In the genomic region with DNA sequence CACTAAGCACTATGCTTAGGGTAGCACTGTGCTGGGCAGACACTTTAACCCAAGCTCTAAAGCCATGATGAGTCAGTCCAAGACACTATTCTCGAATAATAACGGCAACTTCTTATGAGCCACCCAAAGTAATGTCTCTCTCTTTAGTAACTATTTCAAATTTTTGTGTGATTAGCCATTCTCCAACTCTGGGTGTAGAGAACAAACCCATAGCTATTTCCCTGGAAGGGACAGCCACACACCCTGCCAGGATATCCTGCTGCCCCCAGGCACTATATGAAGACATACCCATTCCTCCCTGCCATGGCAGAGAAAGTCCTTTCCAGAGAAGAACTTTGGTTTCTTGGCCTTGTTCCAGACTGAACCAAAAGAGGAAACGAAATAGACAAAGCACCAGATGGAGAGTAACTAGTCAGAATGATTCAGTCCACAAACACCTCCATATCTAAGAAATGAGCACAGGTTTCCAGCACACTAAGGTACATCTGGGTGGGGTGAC, we compare ENCODE assay signal across 8 cellular contexts.
DNase-seq lines count a peak whose midpoint lies in the region; ATAC-seq and TF ChIP-seq lines count a peak whose summit lies in the region.
"Had no signal": no experiment of that assay in that cellular context is flagged by ENCODE, and none has a peak within 500 bp of the region (broad histone marks: within the 10 kb centered on the region; RNA-seq: fewer than 3 reads in every experiment).

No MANE protein-coding gene starts in this region.

- H3K4me1 ChIP-seq in HCT116 (ENCODE audit: control insufficient read depth in 1 of 2, insufficient read depth in 2 of 2, low read length in 2 of 2), result peaks cover 0 to 20% of the 10 kb centered on the region in 2 experiments; a peak in 3 of 4 replicates

- no peak overlapping the region for H3K9ac ChIP-seq in HCT116 (ENCODE audit: low read length)

- H3K9me3 Mint-ChIP-seq in activated naive CD8-positive, alpha-beta T cell treated with anti-CD3 and anti-CD28 coated beads for 36 hours, result no peaks in the 10 kb centered on the region
- H3K9me3 Mint-ChIP-seq: activated T-cell treated with anti-CD3 and anti-CD28 coated beads, Interleukin-2, amount 50 U/mL, for 24 hours had no signal

- H3K27ac Mint-ChIP-seq in activated naive CD8-positive, alpha-beta T cell treated with anti-CD3 and anti-CD28 coated beads for 36 hours, result no peak overlapping the region
- H3K27ac Mint-ChIP-seq: activated T-cell treated with anti-CD3 and anti-CD28 coated beads, Interleukin-2, amount 50 U/mL, for 24 hours had no signal

- H2AFZ ChIP-seq in HCT116 (ENCODE audit: low read depth, low read length, poor library complexity, severe bottlenecking), result no peak overlapping the region

- TF ChIP-seq RAD21 in HCT116 (IDR thresholded peaks at IDR 0.05; ENCODE audit: low read depth), result no peak

- CTCF ChIA-PET in HCT116 (lab: Charles Lee), result no interaction called here

- no peaks in the 10 kb centered on the region for H4K20me1 ChIP-seq in HCT116 (ENCODE audit: insufficient read depth)

- RAD21 ChIA-PET in HCT116 (lab: Charles Lee; ENCODE audit: low non-redundant PET in 1 of 2, low total read pairs in 2 of 2, uncharacterized antibody in 2 of 2, unreplicated experiment in 2 of 2), result interaction anchor here in 1 of 2 experiments (0.9 kb wide), 1 partner anchor 9 kb away, joined by 3 read pairs; no protein-coding TSS in a partner anchor

- TF ChIP-seq POLR2A in HCT116 (IDR thresholded peaks at IDR 0.05; ENCODE audit: borderline replicate concordance, extremely low read depth, insufficient read depth, insufficient read length), result no peak

- BruUV-seq in HCT116 (replicated peaks; lab: Mats Ljungman, UMichigan), result no TSS peak

- peak overlapping the region; percentile 14; the same call in 1 of the 2 replicates for H3K4me2 ChIP-seq in HCT116 (ENCODE audit: low read length)

- TF ChIP-seq CTCF in HCT116 (IDR thresholded peaks at IDR 0.05 in 2 of 3, conservative IDR thresholded peaks at IDR 0.05 in 1 of 3; ENCODE audit: borderline replicate concordance in 1 of 3, insufficient read depth in 1 of 3, low read depth in 2 of 3, low read length in 2 of 3), result no peak

- no peak overlapping the region for H3K4me3 Mint-ChIP-seq in activated naive CD8-positive, alpha-beta T cell treated with anti-CD3 and anti-CD28 coated beads for 36 hours
- H3K4me3 Mint-ChIP-seq: activated T-cell treated with anti-CD3 and anti-CD28 coated beads, Interleukin-2, amount 50 U/mL, for 24 hours had no signal

- no peaks in the 10 kb centered on the region for H3K9me3 ChIP-seq in HCT116 (ENCODE audit: control insufficient read depth in 1 of 2, insufficient read depth in 1 of 2, low read depth in 1 of 2, low read length in 2 of 2)

- H3K4me1 Mint-ChIP-seq in activated naive CD8-positive, alpha-beta T cell treated with anti-CD3 and anti-CD28 coated beads for 36 hours, result no peaks in the 10 kb centered on the region

- no peak; the same call in 1 of the 2 replicates for ATAC-seq in HCT116
- ATAC-seq in HG02870 (IDR thresholded peaks at IDR 0.05; ENCODE audit: unreplicated experiment), result no peak
- ATAC-seq in HG02623 (IDR thresholded peaks at IDR 0.05; ENCODE audit: unreplicated experiment), result no peak

- H3K9me2 ChIP-seq in HCT116 (ENCODE audit: insufficient read depth), result no peaks in the 10 kb centered on the region

- H3K36me3 ChIP-seq in HCT116 (ENCODE audit: control insufficient read depth in 1 of 2, insufficient read depth in 2 of 2, low read length in 2 of 2), result no peaks in the 10 kb centered on the region

- H3K27me3 ChIP-seq in HCT116 (ENCODE audit: insufficient read depth, low read length), result no peaks in the 10 kb centered on the region

- H3K27ac ChIP-seq in HCT116 (ENCODE audit: low read depth, low read length), result no peak overlapping the region

- H3K4me3 ChIP-seq in HCT116 (replicated peaks in 1 of 2; ENCODE audit: low read depth in 1 of 2, low read length in 2 of 2), result no peak overlapping the region

- POLR2A ChIA-PET in HCT116 (lab: Charles Lee), result no interaction called here

- no peaks in the 10 kb centered on the region for H3K79me2 ChIP-seq in HCT116 (ENCODE audit: insufficient read depth, low read length)

- intact Hi-C loops in HCT116 (cut with micrococcal nuclease), result no loop called here

- peaks cover 18% of the 10 kb centered on the region for H3K27me3 Mint-ChIP-seq in activated naive CD8-positive, alpha-beta T cell treated with anti-CD3 and anti-CD28 coated beads for 36 hours

- DNase-seq in HCT116 (ENCODE audit: low read depth, low spot score), result no peak
- peak; percentile 26 for DNase-seq in RPMI8226
- peak; percentile 91 for DNase-seq in fibroblast of gingiva (ENCODE audit: low read depth)
- DNase-seq in RKO (ENCODE audit: low spot score), result no peak
- no peak for DNase-seq in activated naive CD8-positive, alpha-beta T cell treated with anti-CD3 and anti-CD28 coated beads for 36 hours
- DNase-seq: activated T-cell treated with anti-CD3 and anti-CD28 coated beads, Interleukin-2, amount 50 U/mL, for 24 hours had no signal

- H3K36me3 Mint-ChIP-seq in activated naive CD8-positive, alpha-beta T cell treated with anti-CD3 and anti-CD28 coated beads for 36 hours, result no peaks in the 10 kb centered on the region

TF ChIP-seq in HCT116, 20 proteins besides CTCF, POLR2A, EP300 and RAD21:
- TF ChIP-seq CBX3 (IDR thresholded peaks at IDR 0.05; ENCODE audit: low read depth), result no peak
- TF ChIP-seq EZH2 (IDR thresholded peaks at IDR 0.05), result no peak
- TF ChIP-seq EGR1 (IDR thresholded peaks at IDR 0.05; ENCODE audit: low read depth), result no peak
- no peak for TF ChIP-seq YY1 (IDR thresholded peaks at IDR 0.05; ENCODE audit: extremely low read depth, insufficient replicate concordance, low read depth, low read length)
- no peak for TF ChIP-seq EZH2phosphoT487 (IDR thresholded peaks at IDR 0.05; ENCODE audit: borderline replicate concordance)
- TF ChIP-seq SP1 (IDR thresholded peaks at IDR 0.05; ENCODE audit: low read depth), result no peak
- TF ChIP-seq, protein P1, sequence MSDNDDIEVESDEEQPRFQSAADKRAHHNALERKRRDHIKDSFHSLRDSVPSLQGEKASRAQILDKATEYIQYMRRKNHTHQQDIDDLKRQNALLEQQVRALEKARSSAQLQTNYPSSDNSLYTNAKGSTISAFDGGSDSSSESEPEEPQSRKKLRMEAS (IDR thresholded peaks at IDR 0.05), result no peak

Comparison
In these comparisons a context has a peak if more than half of its experiments do, and no peak if none do; other contexts are left out.
1. DNase-seq: peak in RPMI8226 (single experiment) and fibroblast of gingiva (single experiment); none in HCT116 (single experiment), RKO (single experiment) and activated naive CD8-positive, alpha-beta T cell treated with anti-CD3 and anti-CD28 coated beads for 36 hours (single experiment).